In genomic region chr17:28550858-28551257, GRCh38 we compare ENCODE assay signal across 14 cellular contexts. TPM values are rescaled to one million over a fixed set of nuclear protein-coding genes. Genes with fewer than 3 reads are reported as not detected.
DNase-seq lines count a peak whose midpoint lies in the region; ATAC-seq and TF ChIP-seq lines count a peak whose summit lies in the region.
"Had no signal": no experiment of that assay in that cellular context is flagged by ENCODE, and none has a peak within 500 bp of the region (broad histone marks: within the 10 kb centered on the region; RNA-seq: fewer than 3 reads in every experiment).

No MANE protein-coding gene starts in this region.

- intact Hi-C loops in activated CD4-positive, alpha-beta memory T cell treated with anti-CD3 and anti-CD28 coated beads for 36 hours (cut with micrococcal nuclease), result no loop called here
- intact Hi-C loops in natural killer cell (cut with micrococcal nuclease), result no loop called here

- H3K9me3 Mint-ChIP-seq in activated CD4-positive, alpha-beta memory T cell treated with anti-CD3 and anti-CD28 coated beads for 36 hours, result no peaks in the 10 kb centered on the region
- H3K9me3 Mint-ChIP-seq in natural killer cell, result no peaks in the 10 kb centered on the region

- TF ChIP-seq CTCF in GM12864 (IDR thresholded peaks at IDR 0.05; ENCODE audit: low read depth, low read length, missing control alignments) (no peak), natural killer cell (IDR thresholded peaks at IDR 0.05) (no peak)

- no peak for ATAC-seq in natural killer cell
- ATAC-seq: foreskin keratinocyte had no signal

- H3K4me3 ChIP-seq in GM12864 (ENCODE audit: low read depth, low read length), result peak overlapping the region; percentile 82

- H3K27ac Mint-ChIP-seq in activated CD4-positive, alpha-beta memory T cell treated with anti-CD3 and anti-CD28 coated beads for 36 hours, result peak overlapping the region; percentile 90
- peak overlapping the region; percentile 87 to 93 for H3K27ac Mint-ChIP-seq in natural killer cell

- peaks cover 20% of the 10 kb centered on the region for H3K36me3 Mint-ChIP-seq in activated CD4-positive, alpha-beta memory T cell treated with anti-CD3 and anti-CD28 coated beads for 36 hours
- no peaks in the 10 kb centered on the region for H3K36me3 Mint-ChIP-seq in natural killer cell

- CTCF ChIA-PET in activated CD4-positive, alpha-beta memory T cell treated with anti-CD3 and anti-CD28 coated beads for 36 hours (lab: Charles Lee), result interaction anchor here (1.1 to 5.2 kb wide), 6 partner anchors 9 to 49 kb away, joined by 4 to 53 read pairs (median 8); partner anchors contain the start of gene PIGS

- peaks cover 49% of the 10 kb centered on the region for H3K4me1 Mint-ChIP-seq in activated CD4-positive, alpha-beta memory T cell treated with anti-CD3 and anti-CD28 coated beads for 36 hours (ENCODE audit: low read depth)
- peaks cover 41 to 63% of the 10 kb centered on the region in 2 donors for H3K4me1 Mint-ChIP-seq in natural killer cell

- peak overlapping the region; percentile 88 for H3K4me3 Mint-ChIP-seq in activated CD4-positive, alpha-beta memory T cell treated with anti-CD3 and anti-CD28 coated beads for 36 hours
- peak overlapping the region; percentile 92 for H3K4me3 Mint-ChIP-seq in natural killer cell

- DNase-seq in NCI-H82 (lab: John Stamatoyannopoulos, UW) (peak; percentile 55), NCI-H82 treated with DMSO at 0.1 percent for 48 hours (lab: John Stamatoyannopoulos, UW; ENCODE audit: unreplicated experiment) (no peak), GM12864 (ENCODE audit: low read depth) (no peak), natural killer cell (no peak), NCI-H187 treated with DMSO at 0.1 percent for 48 hours (lab: John Stamatoyannopoulos, UW) (no peak), NCI-H446 treated with DMSO at 0.1 percent for 48 hours (lab: John Stamatoyannopoulos, UW) (no peak), NCI-H187 (lab: John Stamatoyannopoulos, UW) (no peak)
- no peak for DNase-seq in activated CD4-positive, alpha-beta memory T cell treated with anti-CD3 and anti-CD28 coated beads for 36 hours
- DNase-seq: 8988T; activated CD4-positive, alpha-beta T cell treated with anti-CD3 and anti-CD28 coated beads for 48 hours; amniotic stem cell; foreskin keratinocyte; transverse colon had no signal

- POLR2A ChIA-PET in activated CD4-positive, alpha-beta memory T cell treated with anti-CD3 and anti-CD28 coated beads for 36 hours (lab: Charles Lee), result interaction anchor here (0.8 to 2.1 kb wide), 5 partner anchors 21 to 49 kb away, joined by 3 to 11 read pairs (median 4); partner anchors contain the start of gene PIGS

- no peaks in the 10 kb centered on the region for H3K27me3 Mint-ChIP-seq in activated CD4-positive, alpha-beta memory T cell treated with anti-CD3 and anti-CD28 coated beads for 36 hours
- no peaks in the 10 kb centered on the region for H3K27me3 Mint-ChIP-seq in natural killer cell (ENCODE audit: low read depth in 2 of 2)

RNA-seq across cellular contexts. Expression of gene UNC119, which starts 1.6 kb away (rescaled TPM):
- 10 to 100 TPM; 38.0 to 42.0 TPM for total RNA-seq in activated CD4-positive, alpha-beta memory T cell treated with anti-CD3 and anti-CD28 coated beads for 36 hours
- total RNA-seq in natural killer cell, result 100 to 1,000 TPM in 1 of 3 donors, 10 to 100 TPM in 2; 79.1 to 106 (median 79.3) TPM

RNA-seq across cellular contexts. Expression of gene PIGS, which starts 20.5 kb away (rescaled TPM):
- total RNA-seq in activated CD4-positive, alpha-beta memory T cell treated with anti-CD3 and anti-CD28 coated beads for 36 hours, result 10 to 100 TPM; 36.6 to 38.6 TPM
- 10 to 100 TPM; 88.3 to 95.3 (median 92.3) TPM for total RNA-seq in natural killer cell

RNA-seq across cellular contexts. Expression of gene ALDOC, which starts 25.8 kb away (rescaled TPM):
- total RNA-seq in activated CD4-positive, alpha-beta memory T cell treated with anti-CD3 and anti-CD28 coated beads for 36 hours, result 10 to 100 TPM; 75.2 to 77.3 TPM
- 10 to 100 TPM; 18.2 to 25.4 (median 23.0) TPM for total RNA-seq in natural killer cell

RNA-seq across cellular contexts. Expression of gene FOXN1, which starts 44.7 kb away (rescaled TPM):
- not detected for total RNA-seq in activated CD4-positive, alpha-beta memory T cell treated with anti-CD3 and anti-CD28 coated beads for 36 hours
- not detected for total RNA-seq in natural killer cell
- total RNA-seq: kidney epithelial cell had no signal

RNA-seq across cellular contexts. Expression of gene SPAG5, which starts 48.0 kb away (rescaled TPM):
- 100 to 1,000 TPM; 153 to 159 TPM for total RNA-seq in activated CD4-positive, alpha-beta memory T cell treated with anti-CD3 and anti-CD28 coated beads for 36 hours
- 10 to 100 TPM; 18.0 to 19.6 (median 19.3) TPM for total RNA-seq in natural killer cell
